In the genomic region with DNA sequence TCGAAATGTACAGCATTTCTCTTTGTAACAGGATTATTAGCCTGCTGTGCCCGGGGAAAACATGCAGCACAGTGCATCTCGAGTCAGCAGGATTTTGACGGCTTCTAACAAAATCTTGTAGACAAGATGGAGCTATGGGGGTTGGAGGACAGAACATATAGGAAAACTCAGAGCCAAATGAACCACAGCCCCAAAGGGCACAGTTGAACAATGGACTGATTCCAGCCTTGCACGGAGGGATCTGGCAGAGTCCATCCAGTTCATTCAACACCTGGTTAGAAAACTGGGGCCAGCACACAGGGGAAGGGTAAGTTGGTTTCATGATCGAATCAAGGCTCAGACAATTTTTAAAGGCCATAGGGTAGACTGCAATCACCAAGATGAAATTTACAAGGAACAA, we compare ENCODE assay signal across 8 cellular contexts.
DNase-seq lines count a peak whose midpoint lies in the region; ATAC-seq and TF ChIP-seq lines count a peak whose summit lies in the region.
"Not testable (repeated sequence)": the region's sequence is repeated elsewhere in the genome, so short reads cannot be mapped to it uniquely, and the experiment has no call there.

No MANE protein-coding gene starts in this region.

- not testable (repeated sequence) for H3K4me3 Mint-ChIP-seq in CD14-positive monocyte; activated CD8-positive, alpha-beta T cell treated with anti-CD3 and anti-CD28 coated beads, Interleukin-2, amount 10 ng/mL, durations not matched to agents 7 days and 5 days; central memory CD8-positive, alpha-beta T cell
- peak overlapping the region; percentile 57 for H3K4me3 Mint-ChIP-seq in neural progenitor cell

- H3K79me2 ChIP-seq in Loucy (ENCODE audit: insufficient read depth, low read length); neural progenitor cell (ENCODE audit: low read depth): not testable (repeated sequence)

- not testable (repeated sequence) for H3K9me3 Mint-ChIP-seq in CD14-positive monocyte; activated CD8-positive, alpha-beta T cell treated with anti-CD3 and anti-CD28 coated beads, Interleukin-2, amount 10 ng/mL, durations not matched to agents 7 days and 5 days (ENCODE audit: insufficient read depth); central memory CD8-positive, alpha-beta T cell; neural progenitor cell

- intact Hi-C loops in CD14-positive monocyte (cut with micrococcal nuclease), result not testable (repeated sequence)

- not testable (repeated sequence) for H3F3A ChIP-seq in Loucy (ENCODE audit: low read depth); neural progenitor cell (ENCODE audit: low read depth)

- H3K27me3 Mint-ChIP-seq in CD14-positive monocyte (ENCODE audit: low read depth in 3 of 3); activated CD8-positive, alpha-beta T cell treated with anti-CD3 and anti-CD28 coated beads, Interleukin-2, amount 10 ng/mL, durations not matched to agents 7 days and 5 days (ENCODE audit: low read depth); central memory CD8-positive, alpha-beta T cell; neural progenitor cell (ENCODE audit: insufficient read depth, low read depth): not testable (repeated sequence)

- not testable (repeated sequence) for H2AFZ ChIP-seq in Loucy (ENCODE audit: low read length); neural progenitor cell (replicated peaks)

- H3K36me3 Mint-ChIP-seq in CD14-positive monocyte, result peaks cover 9 to 11% of the 10 kb centered on the region in 2 donors
- not testable (repeated sequence) for H3K36me3 Mint-ChIP-seq in activated CD8-positive, alpha-beta T cell treated with anti-CD3 and anti-CD28 coated beads, Interleukin-2, amount 10 ng/mL, durations not matched to agents 7 days and 5 days (ENCODE audit: low read depth); central memory CD8-positive, alpha-beta T cell (ENCODE audit: insufficient read depth); neural progenitor cell

- POLR2A ChIA-PET in activated CD8-positive, alpha-beta T cell treated with anti-CD3 and anti-CD28 coated beads, Interleukin-2, amount 10 ng/mL, durations not matched to agents 7 days and 5 days (lab: Charles Lee), result not testable (repeated sequence)

- H3K36me3 ChIP-seq in Loucy (ENCODE audit: insufficient read depth, low read length); mesodermal cell (ENCODE audit: control insufficient read depth, insufficient read depth, low read length); neural progenitor cell: not testable (repeated sequence)

- H3K4me1 Mint-ChIP-seq in CD14-positive monocyte, result peaks cover 10% of the 10 kb centered on the region
- H3K4me1 Mint-ChIP-seq in activated CD8-positive, alpha-beta T cell treated with anti-CD3 and anti-CD28 coated beads, Interleukin-2, amount 10 ng/mL, durations not matched to agents 7 days and 5 days (ENCODE audit: low read depth); neural progenitor cell: not testable (repeated sequence)
- peaks cover 11% of the 10 kb centered on the region for H3K4me1 Mint-ChIP-seq in central memory CD8-positive, alpha-beta T cell

- H3K4me3 ChIP-seq in Loucy (ENCODE audit: low read length, poor library complexity, severe bottlenecking); mesodermal cell (ENCODE audit: extremely low read depth, insufficient read depth, low read length, poor library complexity, severe bottlenecking); neural progenitor cell: not testable (repeated sequence)

- peak overlapping the region; percentile 50 for H3K4me2 ChIP-seq in Loucy (ENCODE audit: low read depth, low read length, poor library complexity, severe bottlenecking)
- not testable (repeated sequence) for H3K4me2 ChIP-seq in neural progenitor cell

- not testable (repeated sequence) for DNase-seq in CD14-positive monocyte (ENCODE audit: low spot score); central memory CD8-positive, alpha-beta T cell (ENCODE audit: low spot score in 2 of 2); neural progenitor cell (ENCODE audit: low spot score); substantia nigra (lab: John Stamatoyannopoulos, UW)
- DNase-seq in activated CD8-positive, alpha-beta T cell treated with anti-CD3 and anti-CD28 coated beads, Interleukin-2, amount 10 ng/mL, durations not matched to agents 7 days and 5 days, result peak; percentile 13
- peak; percentile 11 for DNase-seq in globus pallidus (ENCODE audit: low spot score)

- H3K9ac ChIP-seq in Loucy (ENCODE audit: low read depth, low read length, poor library complexity, severe bottlenecking), result peak overlapping the region; percentile 50
- not testable (repeated sequence) for H3K9ac ChIP-seq in neural progenitor cell

- H4K20me1 ChIP-seq in Loucy (ENCODE audit: insufficient read depth, low read length, poor library complexity, severe bottlenecking); neural progenitor cell (ENCODE audit: low read depth): not testable (repeated sequence)

- CTCF ChIA-PET in activated CD8-positive, alpha-beta T cell treated with anti-CD3 and anti-CD28 coated beads, Interleukin-2, amount 10 ng/mL, durations not matched to agents 7 days and 5 days (lab: Charles Lee), result not testable (repeated sequence)

- peak overlapping the region in 4 of 7 donors; percentile 46 to 80 (median 68) for H3K27ac Mint-ChIP-seq in CD14-positive monocyte
- peak overlapping the region; percentile 9 for H3K27ac Mint-ChIP-seq in activated CD8-positive, alpha-beta T cell treated with anti-CD3 and anti-CD28 coated beads, Interleukin-2, amount 10 ng/mL, durations not matched to agents 7 days and 5 days
- peak overlapping the region; percentile 82 for H3K27ac Mint-ChIP-seq in central memory CD8-positive, alpha-beta T cell (ENCODE audit: low read depth)
- H3K27ac Mint-ChIP-seq in neural progenitor cell, result peak overlapping the region; percentile 87

- H3K9me3 ChIP-seq in Loucy (ENCODE audit: insufficient read depth, low read depth, low read length); mesodermal cell (ENCODE audit: control insufficient read depth, low read length); neural progenitor cell (ENCODE audit: low read depth): not testable (repeated sequence)

- not testable (repeated sequence) for H3K9me2 ChIP-seq in Loucy (replicated peaks; ENCODE audit: low read depth, low read length)

- H3K27ac ChIP-seq in mesodermal cell (ENCODE audit: low read depth, low read length, severe bottlenecking) (peak overlapping the region; percentile 29), substantia nigra (ENCODE audit: low read depth, low read length, poor library complexity, severe bottlenecking) (peak overlapping the region; percentile 87)
- not testable (repeated sequence) for H3K27ac ChIP-seq in neural progenitor cell

- 82 to 83% methylated on average over 3 of the region's 6 CpGs for WGBS in mesodermal cell (ENCODE audit: insufficient coverage in 2 of 2), 2 experiments

- not testable (repeated sequence) for TF ChIP-seq CTCF in CD14-positive monocyte (IDR thresholded peaks at IDR 0.05); Loucy (conservative IDR thresholded peaks at IDR 0.05; ENCODE audit: low read length); neural progenitor cell (IDR thresholded peaks at IDR 0.05)

- H3K27me3 ChIP-seq in Loucy (ENCODE audit: insufficient read depth, low read length, poor library complexity, severe bottlenecking); neural progenitor cell: not testable (repeated sequence)

- not testable (repeated sequence) for H3K4me1 ChIP-seq in Loucy (ENCODE audit: insufficient read depth, low read length, poor library complexity, severe bottlenecking); mesodermal cell (ENCODE audit: control insufficient read depth, insufficient read depth, low read length, poor library complexity, severe bottlenecking); neural progenitor cell

- ATAC-seq in activated CD8-positive, alpha-beta T cell treated with anti-CD3 and anti-CD28 coated beads, Interleukin-2, amount 10 ng/mL, durations not matched to agents 7 days and 5 days; central memory CD8-positive, alpha-beta T cell (replicated peaks; ENCODE audit: extremely low read depth, poor library complexity, severe bottlenecking): not testable (repeated sequence)

Comparison
In these comparisons a context has a peak if more than half of its experiments do, and no peak if none do; other contexts are left out.
1. H3K27ac Mint-ChIP-seq: peak in every context shown above with its lines; median percentile 87 in neural progenitor cell; 82 in central memory CD8-positive, alpha-beta T cell; 68 in CD14-positive monocyte; 9 in activated CD8-positive, alpha-beta T cell treated with anti-CD3 and anti-CD28 coated beads, Interleukin-2, amount 10 ng/mL, durations not matched to agents 7 days and 5 days.